ENCODE assay signal across 18 cellular contexts in genomic region chr10:84460520-84460919, GRCh38.
DNase-seq lines count a peak whose midpoint lies in the region; ATAC-seq, FAIRE-seq and TF ChIP-seq lines count a peak whose summit lies in the region.
"Had no signal": no experiment of that assay in that cellular context is flagged by ENCODE, and none has a peak within 500 bp of the region (broad histone marks: within the 10 kb centered on the region; RNA-seq: fewer than 3 reads in every experiment).

No MANE protein-coding gene starts in this region.

- no peak for TF ChIP-seq CTCF in vagina (IDR thresholded peaks at IDR 0.05)

- H3K27me3 Mint-ChIP-seq in central memory CD8-positive, alpha-beta T cell, result no peaks in the 10 kb centered on the region
- H3K27me3 Mint-ChIP-seq: CD4-positive, alpha-beta memory T cell had no signal

- no peaks in the 10 kb centered on the region for H3K4me1 ChIP-seq in vagina

- no peaks in the 10 kb centered on the region for H3K27me3 ChIP-seq in vagina

- peaks cover 0 to 6% of the 10 kb centered on the region in 2 donors for H3K36me3 ChIP-seq in vagina

- no peak for TF ChIP-seq POLR2A in vagina (IDR thresholded peaks at IDR 0.05)

- no peak for ATAC-seq in central memory CD8-positive, alpha-beta T cell (replicated peaks; ENCODE audit: extremely low read depth, poor library complexity, severe bottlenecking)
- no peak for ATAC-seq in HG02610 (IDR thresholded peaks at IDR 0.05; ENCODE audit: unreplicated experiment)
- ATAC-seq in GM19452 (IDR thresholded peaks at IDR 0.05; ENCODE audit: unreplicated experiment), result no peak

- H3K36me3 Mint-ChIP-seq in central memory CD8-positive, alpha-beta T cell (ENCODE audit: insufficient read depth), result peaks cover 34% of the 10 kb centered on the region

- H3K27ac Mint-ChIP-seq in central memory CD8-positive, alpha-beta T cell (ENCODE audit: low read depth), result peak overlapping the region; percentile 33
- H3K27ac Mint-ChIP-seq: CD4-positive, alpha-beta memory T cell had no signal

- H3K4me3 ChIP-seq in vagina, result no peak overlapping the region

- no peak overlapping the region for H3K4me3 Mint-ChIP-seq in central memory CD8-positive, alpha-beta T cell
- H3K4me3 Mint-ChIP-seq: CD4-positive, alpha-beta memory T cell had no signal

- FAIRE-seq in A204.1 (lab: Jason Lieb, UNC), result peak; percentile 25
- FAIRE-seq: GM12891, GM18507 had no signal

- DNase-seq in DMS53 treated with DMSO at 0.1 percent for 48 hours (lab: John Stamatoyannopoulos, UW; ENCODE audit: unreplicated experiment) (peak; percentile 4), vagina (ENCODE audit: extremely low spot score in 2 of 2) (no peak)
- no peak for DNase-seq in central memory CD8-positive, alpha-beta T cell (ENCODE audit: low spot score in 2 of 2)
- DNase-seq: 8988T; C1 segment of cervical spinal cord; Calu3; CD4-positive, alpha-beta memory T cell; COR-L47; DMS79 treated with DMSO at 0.1 percent for 48 hours; GF-D8; GOT3; H7; HCEC 1CT had no signal

- H3K4me1 Mint-ChIP-seq in central memory CD8-positive, alpha-beta T cell, result peaks cover 36% of the 10 kb centered on the region

- H3K9me3 Mint-ChIP-seq in central memory CD8-positive, alpha-beta T cell, result peaks cover 6% of the 10 kb centered on the region

- intact Hi-C loops in vagina (cut with DNase I), result no loop called here

- no peaks in the 10 kb centered on the region for H3K9me3 ChIP-seq in vagina

- H3K27ac ChIP-seq in vagina, result no peak overlapping the region
